ENCODE assay signal across 27 cellular contexts in the genomic region with DNA sequence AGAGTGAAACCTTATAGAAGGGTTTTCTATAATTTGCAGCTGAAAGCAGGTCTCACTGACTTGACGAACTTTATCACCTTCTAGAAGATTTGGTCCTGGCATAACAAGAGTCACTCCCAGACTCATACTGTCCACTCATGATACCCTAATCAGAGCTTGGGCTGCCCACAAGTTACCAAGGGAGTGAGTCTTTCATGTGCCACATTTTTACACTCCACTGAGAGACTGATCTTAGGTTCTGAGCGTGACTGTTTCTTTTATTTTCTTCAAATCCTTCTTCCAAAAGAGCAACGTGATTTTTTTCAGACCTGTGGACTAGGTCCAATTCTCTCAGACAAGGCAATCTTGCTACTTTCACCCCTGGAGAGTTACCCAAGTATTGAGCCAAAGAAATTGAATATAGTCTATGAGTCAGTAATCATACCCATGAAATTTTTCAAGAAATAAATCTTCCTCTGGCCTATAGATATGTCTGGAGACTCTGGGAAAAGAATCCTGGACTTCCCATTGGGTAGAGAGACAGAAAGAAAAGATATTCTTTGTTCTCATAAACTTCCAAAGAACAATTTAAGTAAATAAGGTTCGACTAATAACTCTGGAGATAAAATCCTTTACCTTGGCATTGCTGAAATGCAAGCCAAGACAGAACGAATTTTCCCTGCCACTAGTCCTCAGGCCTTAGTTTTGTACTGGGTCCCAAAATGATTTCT. TPM values are rescaled to one million over a fixed set of nuclear protein-coding genes. Genes with fewer than 3 reads are reported as not detected.
A peak's percentile ranks its signal among the peaks of the same experiment; 100 is the strongest.
DNase-seq lines count a peak whose midpoint lies in the region; ATAC-seq and TF ChIP-seq lines count a peak whose summit lies in the region.
"Had no signal": no experiment of that assay in that cellular context is flagged by ENCODE, and none has a peak within 500 bp of the region (broad histone marks: within the 10 kb centered on the region; RNA-seq: fewer than 3 reads in every experiment).

No MANE protein-coding gene starts in this region.

- H3K36me3 Mint-ChIP-seq in nephron (ENCODE audit: low read depth) = no peaks in the 10 kb centered on the region
- peaks cover 4% of the 10 kb centered on the region for H3K36me3 Mint-ChIP-seq in type B pancreatic cell
- H3K36me3 Mint-ChIP-seq in mesothelial cell of epicardium = no peaks in the 10 kb centered on the region
- H3K36me3 Mint-ChIP-seq: activated CD4-positive, alpha-beta memory T cell treated with anti-CD3 and anti-CD28 coated beads for 36 hours; naive B cell had no signal

- H3K27ac ChIP-seq in Karpas-422 (ENCODE audit: low read length) (no peak overlapping the region), subcutaneous abdominal adipose tissue (ENCODE audit: low read depth, low read length) (peak overlapping the region; percentile 81)
- H3K27ac ChIP-seq: hepatocyte, ovary, Peyer's patch, SJCRH30, skin epidermis, upper lobe of right lung had no signal

- H3K36me3 ChIP-seq in Karpas-422 (ENCODE audit: insufficient read depth, low read length) (no peaks in the 10 kb centered on the region), subcutaneous abdominal adipose tissue (ENCODE audit: control insufficient read depth in 5 of 5, insufficient read depth in 5 of 5, low read length in 5 of 5) (no peaks in the 10 kb centered on the region)
- H3K36me3 ChIP-seq: ovary, Peyer's patch, SJCRH30, upper lobe of right lung had no signal

- H4K20me1 ChIP-seq in Karpas-422 (ENCODE audit: insufficient read depth, low read depth, low read length) = no peaks in the 10 kb centered on the region

- H3K4me1 ChIP-seq in Karpas-422 (ENCODE audit: low read length) = peaks cover 15% of the 10 kb centered on the region
- peaks cover 0 to 29% (median 25%) of the 10 kb centered on the region in 5 donors for H3K4me1 ChIP-seq in subcutaneous abdominal adipose tissue (ENCODE audit: control insufficient read depth in 5 of 5, insufficient read depth in 5 of 5, low read length in 5 of 5)
- H3K4me1 ChIP-seq: Peyer's patch, upper lobe of right lung had no signal

- no peak overlapping the region for H3K4me2 ChIP-seq in Karpas-422 (ENCODE audit: low read depth, low read length, poor library complexity, severe bottlenecking)
- H3K4me2 ChIP-seq: hepatocyte had no signal

- H3K27me3 ChIP-seq in Karpas-422 (ENCODE audit: low read length) (no peaks in the 10 kb centered on the region), subcutaneous abdominal adipose tissue (ENCODE audit: control insufficient read depth in 5 of 5, insufficient read depth in 4 of 5, low read length in 5 of 5) (no peaks in the 10 kb centered on the region)
- H3K27me3 ChIP-seq: hepatocyte, ovary, Peyer's patch, SJCRH30, upper lobe of right lung had no signal

- H3K4me3 Mint-ChIP-seq in nephron = peak overlapping the region in 1 of 3 experiments; percentile 9
- no peak overlapping the region for H3K4me3 Mint-ChIP-seq in type B pancreatic cell
- H3K4me3 Mint-ChIP-seq in mesothelial cell of epicardium = no peak overlapping the region
- H3K4me3 Mint-ChIP-seq: activated B cell treated with CpG ODN at 0.5 μM for 24 hours; activated CD4-positive, alpha-beta memory T cell treated with anti-CD3 and anti-CD28 coated beads for 36 hours; naive B cell had no signal

- no peaks in the 10 kb centered on the region for H3K79me2 ChIP-seq in Karpas-422 (ENCODE audit: low read length)
- H3K79me2 ChIP-seq: hepatocyte had no signal

- no peaks in the 10 kb centered on the region for H3K9me2 ChIP-seq in Karpas-422 (replicated peaks; ENCODE audit: insufficient read depth, low read length)

- no peaks in the 10 kb centered on the region for H3K27me3 Mint-ChIP-seq in nephron (ENCODE audit: low read depth)
- peaks cover 10% of the 10 kb centered on the region for H3K27me3 Mint-ChIP-seq in type B pancreatic cell
- peaks cover 27% of the 10 kb centered on the region for H3K27me3 Mint-ChIP-seq in mesothelial cell of epicardium (ENCODE audit: low read depth)

- TF ChIP-seq CTCF in cardiac fibroblast (IDR thresholded peaks at IDR 0.05; ENCODE audit: low read depth, low read length) (no peak), nephron (IDR thresholded peaks at IDR 0.05; ENCODE audit: unreplicated experiment in 3 of 3) (no peak), type B pancreatic cell (conservative IDR thresholded peaks at IDR 0.05) (no peak), mesothelial cell of epicardium (IDR thresholded peaks at IDR 0.05; ENCODE audit: unreplicated experiment) (no peak)

- H3K4me3 ChIP-seq in Karpas-422 (ENCODE audit: low read length) = no peak overlapping the region
- no peak overlapping the region for H3K4me3 ChIP-seq in cardiac fibroblast (replicated peaks in 1 of 2; ENCODE audit: low read depth in 2 of 2, low read length in 2 of 2)
- H3K4me3 ChIP-seq in subcutaneous abdominal adipose tissue (ENCODE audit: low read depth in 1 of 5, low read length in 5 of 5) = no peak overlapping the region
- H3K4me3 ChIP-seq: hepatocyte, lung, ovary, Peyer's patch, SJCRH30, skin epidermis, upper lobe of right lung had no signal

- H3K27ac Mint-ChIP-seq in nephron = peak overlapping the region; percentile 7 to 94 (median 87)
- H3K27ac Mint-ChIP-seq in type B pancreatic cell = no peak overlapping the region
- no peak overlapping the region for H3K27ac Mint-ChIP-seq in mesothelial cell of epicardium
- H3K27ac Mint-ChIP-seq: activated B cell treated with CpG ODN at 0.5 μM for 24 hours; activated CD4-positive, alpha-beta memory T cell treated with anti-CD3 and anti-CD28 coated beads for 36 hours had no signal

- H3K9me3 ChIP-seq in Karpas-422 (ENCODE audit: low read length) = no peaks in the 10 kb centered on the region
- no peaks in the 10 kb centered on the region for H3K9me3 ChIP-seq in subcutaneous abdominal adipose tissue (ENCODE audit: control insufficient read depth in 5 of 5, low read length in 5 of 5)
- H3K9me3 ChIP-seq: ovary, Peyer's patch, SJCRH30, upper lobe of right lung had no signal

- peak overlapping the region; percentile 28 for H2AFZ ChIP-seq in Karpas-422 (ENCODE audit: low read length)
- H2AFZ ChIP-seq: hepatocyte had no signal

- H3K9ac ChIP-seq in Karpas-422 (ENCODE audit: low read length) (no peak overlapping the region), subcutaneous abdominal adipose tissue (ENCODE audit: low read length in 5 of 5) (no peak overlapping the region)

- peaks cover 45% of the 10 kb centered on the region for H3K4me1 Mint-ChIP-seq in nephron
- peaks cover 26% of the 10 kb centered on the region for H3K4me1 Mint-ChIP-seq in type B pancreatic cell (ENCODE audit: unreplicated experiment)
- peaks cover 9% of the 10 kb centered on the region for H3K4me1 Mint-ChIP-seq in mesothelial cell of epicardium

- H3K9me3 Mint-ChIP-seq in nephron = no peaks in the 10 kb centered on the region
- no peaks in the 10 kb centered on the region for H3K9me3 Mint-ChIP-seq in type B pancreatic cell
- no peaks in the 10 kb centered on the region for H3K9me3 Mint-ChIP-seq in mesothelial cell of epicardium
- H3K9me3 Mint-ChIP-seq: activated B cell treated with CpG ODN at 0.5 μM for 24 hours; activated CD4-positive, alpha-beta memory T cell treated with anti-CD3 and anti-CD28 coated beads for 36 hours; naive B cell had no signal

- DNase-seq in Karpas-422 = no peak
- peak; percentile 27 to 33 for DNase-seq in cardiac fibroblast (ENCODE audit: low read depth in 2 of 2)
- no peak for DNase-seq in type B pancreatic cell (ENCODE audit: extremely low spot score, unreplicated experiment)
- DNase-seq in NCI-H2227 treated with DMSO at 0.1 percent for 48 hours (lab: John Stamatoyannopoulos, UW) = no peak
- no peak for DNase-seq in mesothelial cell of epicardium (ENCODE audit: low spot score in 2 of 2, unreplicated experiment in 2 of 2)
- DNase-seq: activated B cell treated with CpG ODN at 0.5 μM for 24 hours; activated CD4-positive, alpha-beta memory T cell treated with anti-CD3 and anti-CD28 coated beads for 36 hours; activated naive CD4-positive, alpha-beta T cell treated with Interleukin-2 at 50 U/mL for 16 hours; activated T-cell treated with anti-CD3 and anti-CD28 coated beads for 4 hours; amygdala; DMS79; naive B cell; NCI-H187 treated with DMSO at 0.1 percent for 48 hours; NCI-H446; ovary; Peyer's patch; SJCRH30; stimulated activated CD4-positive, alpha-beta T cell treated with anti-CD3 and anti-CD28 coated beads, Interleukin-2, amount 100 ng/mL, for 48 hours; stimulated activated naive CD4-positive, alpha-beta T cell treated with Interleukin-2 at 50 U/mL for 16 hours; T-helper 2 cell; upper lobe of right lung had no signal

- ATAC-seq in HG02588 (IDR thresholded peaks at IDR 0.05; ENCODE audit: unreplicated experiment) = no peak
- ATAC-seq: upper lobe of right lung had no signal

RNA-seq across cellular contexts. Expression of gene SIX1, which starts 26.9 kb away (rescaled TPM):
- 0.18 and 0.56 TPM in 2 replicates for total RNA-seq in Karpas-422 (2014; rRNA removed; shearing (Covaris generic); ENCODE audit: low replicate concordance)
- total RNA-seq in type B pancreatic cell (ENCODE audit: low replicate concordance) (1.00 and 32.6 TPM in 2 replicates), mesothelial cell of epicardium (0.16 to 0.47 TPM (median 0.24 TPM) in 3 replicates)
- total RNA-seq: activated B cell treated with CpG ODN at 0.5 μM for 24 hours; activated CD4-positive, alpha-beta memory T cell treated with anti-CD3 and anti-CD28 coated beads for 36 hours; Peyer's patch had no signal

Comparison
In these comparisons a context has a peak if more than half of its experiments do, and no peak if none do; other contexts are left out.
1. DNase-seq: peak in cardiac fibroblast (2 of 2); none in Karpas-422 (single experiment), type B pancreatic cell (single experiment), NCI-H2227 treated with DMSO at 0.1 percent for 48 hours (single experiment) and mesothelial cell of epicardium (0 of 2).
2. H3K27ac Mint-ChIP-seq: peak in nephron (3 of 3); none in type B pancreatic cell (single experiment) and mesothelial cell of epicardium (single experiment).